In the genomic region with DNA sequence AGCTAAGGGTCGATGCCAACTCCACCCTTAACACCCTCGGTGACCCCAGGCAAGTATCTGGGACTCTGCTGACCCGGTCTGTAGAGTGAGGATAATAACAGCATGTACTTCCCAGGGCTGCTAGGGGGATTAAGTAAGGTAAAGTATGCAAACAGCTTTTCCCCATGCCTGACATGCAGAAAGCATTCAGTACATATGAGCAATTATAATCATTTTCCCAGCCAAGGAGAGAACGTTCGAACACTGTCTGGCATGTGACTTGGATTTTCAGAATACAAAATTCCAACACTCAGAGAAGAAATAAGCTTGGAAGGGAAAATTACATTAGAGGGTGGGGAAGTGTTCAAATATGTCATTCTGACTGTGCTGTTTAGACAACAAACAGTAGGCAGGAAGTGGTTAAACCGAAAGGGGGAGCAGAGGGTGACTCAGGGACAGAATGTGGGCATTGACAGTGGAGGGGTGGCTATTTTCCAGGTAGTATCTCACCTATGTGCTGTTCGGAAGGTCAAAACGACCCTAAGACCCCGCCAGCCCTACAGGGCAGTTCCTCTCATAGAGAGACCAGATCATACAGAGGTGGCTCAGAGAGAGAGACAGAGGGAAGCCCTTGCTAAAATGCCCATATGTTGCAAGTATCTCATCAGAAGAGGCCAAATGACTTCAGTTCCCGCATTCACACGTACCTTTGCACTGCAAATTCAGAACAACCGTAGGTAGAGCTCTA, we compare ENCODE assay signal across 8 cellular contexts. TPM values are rescaled to one million over a fixed set of nuclear protein-coding genes. Genes with fewer than 3 reads are reported as not detected.
A peak's percentile ranks its signal among the peaks of the same experiment; 100 is the strongest.
DNase-seq lines count a peak whose midpoint lies in the region; ATAC-seq and TF ChIP-seq lines count a peak whose summit lies in the region.

No MANE protein-coding gene starts in this region.

- intact Hi-C loops in PC-3 (cut with micrococcal nuclease) (loop anchor here (1.0 to 2.0 kb wide), 5 partner anchors 14 to 196 kb away; no protein-coding TSS in a partner anchor), lower lobe of right lung (cut with DNase I) (no loop called here)

- peak overlapping the region; percentile 69 for H3K4me2 ChIP-seq in PC-3 (ENCODE audit: low read length)

- POLR2A ChIA-PET in PC-3 (lab: Charles Lee; ENCODE audit: unreplicated experiment) = interaction anchor here (1.5 kb wide), 1 partner anchor 32 kb away, joined by 3 read pairs; the partner anchor contains the start of gene MXD1

- ATAC-seq in HG02610 (IDR thresholded peaks at IDR 0.05; ENCODE audit: unreplicated experiment) (peak; percentile 83), PC-3 (peak; percentile 85), lower lobe of right lung (peak; percentile 71 to 77)

- H3K9me2 ChIP-seq in PC-3 (replicated peaks; ENCODE audit: low read length) = no peaks in the 10 kb centered on the region

- H3K9ac ChIP-seq in PC-3 (ENCODE audit: low read length) = peak overlapping the region; percentile 75

- TF ChIP-seq CTCF in GM10266 (IDR thresholded peaks at IDR 0.05; ENCODE audit: control insufficient read depth, insufficient read depth, low read depth, missing control alignments) (no peak), PC-3 (conservative IDR thresholded peaks at IDR 0.05; ENCODE audit: low read depth, low read length) (no peak), lower lobe of right lung (IDR thresholded peaks at IDR 0.05) (no peak)

- DNase-seq in GM10266 (ENCODE audit: extremely low spot score) = peak; percentile 71
- peak; percentile 95 for DNase-seq in PC-3
- DNase-seq in activated naive CD4-positive, alpha-beta T cell treated with Interleukin-2 at 50 U/mL for 16 hours = peak; percentile 59
- DNase-seq in lower lobe of right lung = no peak
- no peak for DNase-seq in NCI-H446 (lab: John Stamatoyannopoulos, UW)
- no peak for DNase-seq in DMS79 treated with DMSO at 0.1 percent for 48 hours (lab: John Stamatoyannopoulos, UW)
- DNase-seq in NCI-H748 treated with DMSO at 0.1 percent for 48 hours (lab: John Stamatoyannopoulos, UW) = no peak

- H3K36me3 ChIP-seq in PC-3 (ENCODE audit: low read depth, low read length) (peaks cover 11% of the 10 kb centered on the region; the same call in 1 of the 2 replicates), lower lobe of right lung (peaks cover 24% of the 10 kb centered on the region)

- H3F3A ChIP-seq in PC-3 (ENCODE audit: low read length, unreplicated experiment) = peaks cover 12% of the 10 kb centered on the region

- H3K9me3 ChIP-seq in PC-3 (ENCODE audit: low read length) (no peaks in the 10 kb centered on the region), lower lobe of right lung (no peaks in the 10 kb centered on the region)

- H3K27me3 ChIP-seq in PC-3 (ENCODE audit: low read length) (no peaks in the 10 kb centered on the region), lower lobe of right lung (ENCODE audit: low read depth) (no peaks in the 10 kb centered on the region)

- BruUV-seq in PC-3 (replicated peaks; lab: Mats Ljungman, UMichigan) = TSS peak; percentile 88

- no peaks in the 10 kb centered on the region for H4K20me1 ChIP-seq in PC-3 (ENCODE audit: low read length)

- peak overlapping the region; percentile 98 for H3K27ac ChIP-seq in PC-3 (ENCODE audit: low read length)
- peak overlapping the region; percentile 65 for H3K27ac ChIP-seq in lower lobe of right lung

- H3K4me1 ChIP-seq in PC-3 (ENCODE audit: insufficient read depth, low read length) = peaks cover 53% of the 10 kb centered on the region
- peaks cover 19% of the 10 kb centered on the region for H3K4me1 ChIP-seq in lower lobe of right lung

- peak overlapping the region; percentile 41 for H3K4me3 ChIP-seq in PC-3 (ENCODE audit: low read length)
- H3K4me3 ChIP-seq in lower lobe of right lung = no peak overlapping the region

- CTCF ChIA-PET in PC-3 (lab: Charles Lee) = no interaction called here

- no peaks in the 10 kb centered on the region for H3K79me2 ChIP-seq in PC-3 (ENCODE audit: low read length)

- H2AFZ ChIP-seq in PC-3 (ENCODE audit: low read length) = peak overlapping the region; percentile 40; the same call in 1 of the 2 replicates

RNA-seq across cellular contexts. Expression of gene ASPRV1, which starts 14.9 kb away (rescaled TPM):
- total RNA-seq in PC-3 (2014; rRNA removed) (0.12 TPM in 1 of 2 replicates, not detected in the other), lower lobe of right lung (1.9 TPM)

RNA-seq across cellular contexts. Expression of gene MXD1, which starts 31.6 kb away (rescaled TPM):
- total RNA-seq in PC-3 (2014; rRNA removed) (6.8 and 7.0 TPM in 2 replicates), lower lobe of right lung (33.8 TPM)

RNA-seq across cellular contexts. Expression of gene SNRNP27, which starts 52.8 kb away (rescaled TPM):
- total RNA-seq in PC-3 (2014; rRNA removed) = 44.1 and 56.3 TPM in 2 replicates
- 38.7 TPM for total RNA-seq in lower lobe of right lung

Comparison
In these comparisons a context has a peak if more than half of its experiments do, and no peak if none do; other contexts are left out.
1. DNase-seq: peak in GM10266 (single experiment), PC-3 (single experiment) and activated naive CD4-positive, alpha-beta T cell treated with Interleukin-2 at 50 U/mL for 16 hours (single experiment); none in lower lobe of right lung (single experiment), NCI-H446 (0 of 2), DMS79 treated with DMSO at 0.1 percent for 48 hours (single experiment) and NCI-H748 treated with DMSO at 0.1 percent for 48 hours (single experiment).
2. Peak in every context shown above with its lines, with median percentiles within 50 percentile points of each other: ATAC-seq.